ENCODE assay signal across 13 cellular contexts in the genomic region with DNA sequence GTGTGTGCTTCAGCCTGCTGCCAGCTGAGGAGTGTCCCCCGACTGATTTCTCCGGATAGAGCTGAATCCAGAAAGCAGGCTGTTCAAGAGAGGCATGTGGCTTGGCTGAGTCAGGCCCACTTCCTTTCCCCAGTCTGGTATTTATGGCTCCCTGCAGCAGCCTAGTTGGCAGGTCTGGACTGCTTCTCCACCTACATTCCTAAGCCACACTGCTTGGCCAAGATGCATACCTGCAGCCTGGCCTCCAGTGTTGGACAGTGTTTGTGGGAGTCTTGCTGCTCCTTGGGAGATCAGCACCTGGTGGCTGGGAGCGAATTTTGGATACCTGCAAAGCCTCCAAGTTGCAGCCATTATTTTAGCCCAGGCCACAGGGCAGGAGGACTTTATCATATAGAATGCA.
DNase-seq lines count a peak whose midpoint lies in the region; ATAC-seq lines count a peak whose summit lies in the region.
"Had no signal": no experiment of that assay in that cellular context is flagged by ENCODE, and none has a peak within 500 bp of the region (broad histone marks: within the 10 kb centered on the region; RNA-seq: fewer than 3 reads in every experiment).

No MANE protein-coding gene starts in this region.

- H3K9me3 ChIP-seq in neuronal stem cell (replicated peaks in 1 of 2; ENCODE audit: control insufficient read depth in 2 of 2, insufficient read depth in 1 of 2, low read depth in 1 of 2, low read length in 2 of 2): no peaks in the 10 kb centered on the region
- H3K9me3 ChIP-seq: BE2C had no signal

- no peaks in the 10 kb centered on the region for H3K27me3 ChIP-seq in neuronal stem cell (ENCODE audit: control insufficient read depth in 3 of 3, insufficient read depth in 3 of 3, low read depth in 1 of 3, low read length in 3 of 3)
- H3K27me3 ChIP-seq: BE2C had no signal

- no peak overlapping the region for H3K4me3 ChIP-seq in neuronal stem cell (ENCODE audit: low read length in 2 of 2)
- H3K4me3 ChIP-seq: dorsolateral prefrontal cortex had no signal

- no peak overlapping the region for H3K4ac ChIP-seq in neuronal stem cell (ENCODE audit: low read length)

- H2BK5ac ChIP-seq in neuronal stem cell (ENCODE audit: low read length): no peak overlapping the region

- H2BK12ac ChIP-seq in neuronal stem cell (ENCODE audit: low read length): no peak overlapping the region

- WGBS in neuronal stem cell (ENCODE audit: extremely low coverage in 2 of 2, insufficient read length in 2 of 2, insufficient replicate concordance in 1 of 2), 2 donors: no CpG with 5 or more reads among the region's 3 CpGs

- H3K23ac ChIP-seq in neuronal stem cell (ENCODE audit: low read depth, low read length, poor library complexity): no peak overlapping the region

- DNase-seq in AG20443 (ENCODE audit: low spot score) (peak; percentile 72), NOMO-1 (lab: John Stamatoyannopoulos, UW; ENCODE audit: unreplicated experiment in 2 of 2) (peak; percentile 15 to 44), epithelial cell of prostate (ENCODE audit: low read depth, low spot score) (peak; percentile 83), neuronal stem cell (ENCODE audit: low spot score) (no peak), NCI-H524 (lab: John Stamatoyannopoulos, UW) (no peak)
- DNase-seq: BE2C; NCI-H146; stimulated activated CD4-positive, alpha-beta T cell treated with anti-CD3 and anti-CD28 coated beads, Interleukin-4, amount 100 ng/mL, for 24 hours had no signal

- peak overlapping the region; percentile 20 for H2AK5ac ChIP-seq in neuronal stem cell (ENCODE audit: low read depth, low read length)

- no peak overlapping the region for H2BK15ac ChIP-seq in neuronal stem cell (ENCODE audit: low read length)

- no peak overlapping the region for H2AFZ ChIP-seq in neuronal stem cell (ENCODE audit: low read length)

- H3K36me3 ChIP-seq in neuronal stem cell (replicated peaks in 1 of 2; ENCODE audit: control insufficient read depth in 2 of 2, insufficient read depth in 2 of 2, low read length in 2 of 2): no peaks in the 10 kb centered on the region
- H3K36me3 ChIP-seq: BE2C had no signal

- H3K9ac ChIP-seq in neuronal stem cell (ENCODE audit: low read depth, low read length, poor library complexity): no peak overlapping the region

- ATAC-seq in HG02623 (IDR thresholded peaks at IDR 0.05; ENCODE audit: unreplicated experiment): no peak
- no peak for ATAC-seq in HG03565 (IDR thresholded peaks at IDR 0.05; ENCODE audit: unreplicated experiment)
- ATAC-seq in GM18907 (IDR thresholded peaks at IDR 0.05; ENCODE audit: unreplicated experiment): no peak
- ATAC-seq: Panc1 had no signal

- H4K8ac ChIP-seq in neuronal stem cell (ENCODE audit: low read depth, low read length): no peak overlapping the region

- H2BK120ac ChIP-seq in neuronal stem cell (ENCODE audit: low read depth, low read length): no peak overlapping the region

- H3K4me2 ChIP-seq in neuronal stem cell (ENCODE audit: insufficient read depth, low read length, poor library complexity, severe bottlenecking): no peak overlapping the region

- H3K79me1 ChIP-seq in neuronal stem cell (ENCODE audit: low read depth, low read length): no peaks in the 10 kb centered on the region

- H3K14ac ChIP-seq in neuronal stem cell (ENCODE audit: low read length): no peak overlapping the region

- peak overlapping the region; percentile 18 for H4K91ac ChIP-seq in neuronal stem cell (ENCODE audit: low read depth, low read length, poor library complexity)

- H3K18ac ChIP-seq in neuronal stem cell (ENCODE audit: low read length): peak overlapping the region; percentile 32

- H3K27ac ChIP-seq in epithelial cell of prostate: peak overlapping the region; percentile 92
- no peak overlapping the region for H3K27ac ChIP-seq in neuronal stem cell (replicated peaks; ENCODE audit: low read length)
- H3K27ac ChIP-seq: dorsolateral prefrontal cortex had no signal

- peaks cover 0 to 5% of the 10 kb centered on the region in 2 donors for H3K4me1 ChIP-seq in neuronal stem cell (ENCODE audit: control insufficient read depth in 2 of 2, insufficient read depth in 1 of 2, low read depth in 1 of 2, low read length in 2 of 2)

Comparison
In these comparisons a context has a peak if more than half of its experiments do, and no peak if none do; other contexts are left out.
1. DNase-seq: peak in AG20443 (single experiment), NOMO-1 (2 of 2) and epithelial cell of prostate (single experiment); none in neuronal stem cell (single experiment) and NCI-H524 (0 of 2).